ENCODE assay signal across 23 cellular contexts in the genomic region with DNA sequence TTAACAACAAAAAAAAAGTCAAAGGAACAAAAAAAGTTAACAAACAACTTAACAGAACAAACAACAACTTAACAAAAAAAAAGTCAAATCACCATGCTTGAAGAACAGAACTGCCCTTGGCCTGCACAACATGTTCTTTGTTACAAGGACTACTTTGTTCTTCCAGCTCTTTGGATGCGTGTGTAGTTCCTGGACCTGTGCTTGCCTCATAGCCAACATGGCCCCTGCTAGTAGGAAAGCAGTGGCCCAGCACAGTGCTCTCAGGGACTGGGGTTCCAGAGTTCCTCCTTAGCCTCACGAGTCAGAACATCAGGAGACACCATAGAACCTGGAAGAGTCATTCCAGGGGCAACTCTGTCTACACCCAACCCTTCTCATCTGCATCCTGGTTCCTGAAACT. TPM values are rescaled to one million over a fixed set of nuclear protein-coding genes. Genes with fewer than 3 reads are reported as not detected.
DNase-seq lines count a peak whose midpoint lies in the region; ATAC-seq, FAIRE-seq and TF ChIP-seq lines count a peak whose summit lies in the region.
"Had no signal": no experiment of that assay in that cellular context is flagged by ENCODE, and none has a peak within 500 bp of the region (broad histone marks: within the 10 kb centered on the region; RNA-seq: fewer than 3 reads in every experiment).

No MANE protein-coding gene starts in this region.

- ATAC-seq in HepG2 (peak; percentile 74), right lobe of liver (no peak), body of pancreas (no peak)
- ATAC-seq: A549; CD8-positive, alpha-beta T cell had no signal

- H4K20me1 ChIP-seq in HepG2 (ENCODE audit: insufficient read depth, low read length) (no peaks in the 10 kb centered on the region), OCI-LY7 (ENCODE audit: insufficient read depth, low read length) (no peaks in the 10 kb centered on the region), smooth muscle cell (ENCODE audit: low read depth) (no peaks in the 10 kb centered on the region)

- in situ Hi-C loops in HepG2 (cut with HindIII; ENCODE audit: extremely low pct_ligation_motif_present, low pct_unique_long_range_greater_than_20kb) = loop anchor here (25.0 kb wide), 1 partner anchor 542 kb away; no protein-coding TSS in a partner anchor

- no peak for TF ChIP-seq RAD21 in HepG2 (CRISPR knock-in tag; IDR thresholded peaks at IDR 0.05)

- no peaks in the 10 kb centered on the region for H3K27me3 ChIP-seq in HepG2 (ENCODE audit: control insufficient read depth in 1 of 2, insufficient read depth in 2 of 2, low read length in 2 of 2)
- no peaks in the 10 kb centered on the region for H3K27me3 ChIP-seq in right lobe of liver
- H3K27me3 ChIP-seq in body of pancreas = no peaks in the 10 kb centered on the region
- H3K27me3 ChIP-seq in MG63 = no peaks in the 10 kb centered on the region
- H3K27me3 ChIP-seq in smooth muscle cell (ENCODE audit: low read depth) = no peaks in the 10 kb centered on the region

- H3K79me2 ChIP-seq in HepG2 (ENCODE audit: insufficient read depth, low read length) (no peaks in the 10 kb centered on the region), OCI-LY7 (ENCODE audit: insufficient read depth, low read depth, low read length) (no peaks in the 10 kb centered on the region), smooth muscle cell (ENCODE audit: low read depth) (no peaks in the 10 kb centered on the region)

- 0% methylated on average over 1 of the region's 2 CpGs for WGBS in HepG2 (ENCODE audit: low lambda C conversion rate)
- WGBS in right lobe of liver (ENCODE audit: insufficient coverage, low coverage, low lambda C conversion rate, missing lambda C conversion rate) = 100% methylated on average over 2 of the region's 2 CpGs
- 72 to 83% methylated on average over 2 of the region's 2 CpGs for WGBS in body of pancreas, 2 donors
- WGBS in smooth muscle cell (ENCODE audit: low lambda C conversion rate) = 98% methylated on average over 2 of the region's 2 CpGs

- TF ChIP-seq CTCF in HepG2 (CRISPR knock-in tag; IDR thresholded peaks at IDR 0.05) (no peak), right lobe of liver (IDR thresholded peaks at IDR 0.05) (no peak), OCI-LY7 (conservative IDR thresholded peaks at IDR 0.05; ENCODE audit: low read length) (no peak), CD14-positive monocyte (IDR thresholded peaks at IDR 0.05) (no peak), body of pancreas (IDR thresholded peaks at IDR 0.05) (no peak), smooth muscle cell (IDR thresholded peaks at IDR 0.05; ENCODE audit: borderline replicate concordance, insufficient read depth, poor library complexity, severe bottlenecking) (no peak)

- DNase-seq in HepG2 (ENCODE audit: low spot score) (peak; percentile 7), right lobe of liver (no peak), OCI-LY7 (ENCODE audit: low spot score) (no peak), foreskin melanocyte (peak; percentile 44), CD14-positive monocyte (ENCODE audit: low spot score) (no peak), body of pancreas (no peak), MG63 (no peak), smooth muscle cell (lab: John Stamatoyannopoulos, UW; ENCODE audit: unreplicated experiment) (no peak)
- DNase-seq: CD8-positive, alpha-beta T cell; H9; NCI-H1105 treated with DMSO at 0.1 percent for 48 hours; NCI-H1694; NCI-H510A; NCI-H748 treated with DMSO at 0.1 percent for 48 hours; NK-92 treated with Interleukin-12 subunit alpha and Interleukin-12 subunit beta, amount 100 ng/mL, for 24 hours; SHP77 had no signal

- BruUV-seq in HepG2 (replicated peaks; lab: Mats Ljungman, UMichigan) (no TSS peak), OCI-LY7 (replicated peaks; lab: Mats Ljungman, UMichigan) (no TSS peak)

- H3K36me3 ChIP-seq in HepG2 (replicated peaks in 1 of 2; ENCODE audit: control insufficient read depth in 1 of 2, insufficient read depth in 2 of 2, low read length in 2 of 2) (no peaks in the 10 kb centered on the region), right lobe of liver (no peaks in the 10 kb centered on the region), OCI-LY7 (ENCODE audit: insufficient read depth, low read length) (no peaks in the 10 kb centered on the region), body of pancreas (replicated peaks in 1 of 2; ENCODE audit: insufficient read depth in 1 of 2, low read depth in 2 of 2) (no peaks in the 10 kb centered on the region), MG63 (no peaks in the 10 kb centered on the region), smooth muscle cell (ENCODE audit: low read depth) (no peaks in the 10 kb centered on the region)

- POLR2A ChIA-PET in HepG2 (lab: Yijun Ruan, JAX) = no interaction called here
- POLR2A ChIA-PET in OCI-LY7 (lab: Charles Lee) = interaction anchor here (0.6 to 0.8 kb wide), 3 partner anchors 17 to 542 kb away, joined by 3 to 4 read pairs (median 4); no protein-coding TSS in a partner anchor

- no peaks in the 10 kb centered on the region for H3K9me2 ChIP-seq in OCI-LY7 (ENCODE audit: insufficient read depth, low read length)

- no peaks in the 10 kb centered on the region for H3K9me3 ChIP-seq in HepG2 (ENCODE audit: low read length)
- H3K9me3 ChIP-seq in right lobe of liver = no peaks in the 10 kb centered on the region
- no peaks in the 10 kb centered on the region; the same call in 1 of the 2 replicates for H3K9me3 ChIP-seq in OCI-LY7 (ENCODE audit: low read length)
- no peaks in the 10 kb centered on the region for H3K9me3 ChIP-seq in body of pancreas
- H3K9me3 ChIP-seq in MG63 = no peaks in the 10 kb centered on the region
- H3K9me3 ChIP-seq in smooth muscle cell (replicated peaks; ENCODE audit: low read depth) = no peaks in the 10 kb centered on the region
- H3K9me3 ChIP-seq: A549 had no signal

- no peak overlapping the region for H3K4me3 Mint-ChIP-seq in CD14-positive monocyte
- H3K4me3 Mint-ChIP-seq: CD8-positive, alpha-beta T cell; H9 had no signal

- H3K4me2 ChIP-seq in HepG2 (ENCODE audit: low read depth, low read length) = no peak overlapping the region
- H3K4me2 ChIP-seq in OCI-LY7 (ENCODE audit: low read length) = no peak overlapping the region
- H3K4me2 ChIP-seq in smooth muscle cell = no peak overlapping the region
- H3K4me2 ChIP-seq: A549 had no signal

- intact Hi-C loops in HepG2 (cut with micrococcal nuclease; ENCODE audit: unreplicated experiment) (no loop called here), right lobe of liver (cut with DNase I) (no loop called here), OCI-LY7 (cut with micrococcal nuclease; ENCODE audit: unreplicated experiment) (no loop called here), CD14-positive monocyte (cut with micrococcal nuclease) (no loop called here), body of pancreas (cut with DNase I) (no loop called here)

- H3K4me3 ChIP-seq in HepG2 (replicated peaks in 1 of 3; ENCODE audit: insufficient read depth in 1 of 3, low read depth in 2 of 3, low read length in 3 of 3) (no peak overlapping the region), right lobe of liver (no peak overlapping the region), OCI-LY7 (ENCODE audit: low read depth, low read length, poor library complexity, severe bottlenecking) (no peak overlapping the region), body of pancreas (no peak overlapping the region), MG63 (no peak overlapping the region), smooth muscle cell (no peak overlapping the region)
- H3K4me3 ChIP-seq: A549 had no signal

- FAIRE-seq in HepG2 (lab: Jason Lieb, UNC) = no peak
- FAIRE-seq: A549, D721Med, GM12892, GM18507, HTR-8/SVneo had no signal

- no peaks in the 10 kb centered on the region for H3K27me3 Mint-ChIP-seq in CD14-positive monocyte (ENCODE audit: low read depth in 3 of 3)

- TF ChIP-seq EP300 in HepG2 (IDR thresholded peaks at IDR 0.05; ENCODE audit: low read depth in 2 of 2, low read length in 2 of 2) (no peak), HepG2 (CRISPR knock-in tag; IDR thresholded peaks at IDR 0.05; ENCODE audit: borderline replicate concordance) (no peak)

- H3K4me1 Mint-ChIP-seq in CD14-positive monocyte = no peaks in the 10 kb centered on the region

- H2AFZ ChIP-seq in HepG2 (ENCODE audit: low read length) (no peak overlapping the region), OCI-LY7 (ENCODE audit: low read length) (peak overlapping the region; percentile 12; the same call in 1 of the 2 replicates), smooth muscle cell (ENCODE audit: low read depth) (no peak overlapping the region)

- H3K27ac ChIP-seq in HepG2 (ENCODE audit: extremely low read length, insufficient read depth, low read length) (no peak overlapping the region), right lobe of liver (no peak overlapping the region), OCI-LY7 (ENCODE audit: low read depth, low read length, poor library complexity, severe bottlenecking) (no peak overlapping the region), body of pancreas (no peak overlapping the region), smooth muscle cell (ENCODE audit: low read depth) (no peak overlapping the region)
- H3K27ac ChIP-seq: A549 had no signal

- H3K9me3 Mint-ChIP-seq in CD14-positive monocyte = peaks cover 0 to 7% (median 2%) of the 10 kb centered on the region in 7 donors
- H3K9me3 Mint-ChIP-seq: CD8-positive, alpha-beta T cell; H9 had no signal

- H3K9ac ChIP-seq in HepG2 (ENCODE audit: insufficient read depth, low read depth, low read length) (no peak overlapping the region), smooth muscle cell (ENCODE audit: low read depth) (no peak overlapping the region)

- no peaks in the 10 kb centered on the region for H3F3A ChIP-seq in smooth muscle cell (ENCODE audit: low read depth)

- H3K36me3 Mint-ChIP-seq in CD14-positive monocyte = no peaks in the 10 kb centered on the region
- H3K36me3 Mint-ChIP-seq: CD8-positive, alpha-beta T cell had no signal

- TF ChIP-seq POLR2A in HepG2 (IDR thresholded peaks at IDR 0.05; ENCODE audit: insufficient read depth in 1 of 2, low read depth in 2 of 2, low read length in 2 of 2) = no peak
- TF ChIP-seq POLR2A in right lobe of liver (IDR thresholded peaks at IDR 0.05) = no peak
- TF ChIP-seq POLR2A in body of pancreas (IDR thresholded peaks at IDR 0.05) = no peak

- peaks cover 21% of the 10 kb centered on the region for H3K4me1 ChIP-seq in HepG2 (ENCODE audit: insufficient read depth, low read length)
- H3K4me1 ChIP-seq in right lobe of liver = peaks cover 0 to 13% (median 0%) of the 10 kb centered on the region in 4 donors
- H3K4me1 ChIP-seq in OCI-LY7 (ENCODE audit: insufficient read depth, low read length, poor library complexity, severe bottlenecking) = peaks cover 4% of the 10 kb centered on the region
- no peaks in the 10 kb centered on the region for H3K4me1 ChIP-seq in body of pancreas
- no peaks in the 10 kb centered on the region for H3K4me1 ChIP-seq in smooth muscle cell (ENCODE audit: low read depth)

- no peak overlapping the region for H3K27ac Mint-ChIP-seq in CD14-positive monocyte
- H3K27ac Mint-ChIP-seq: CD8-positive, alpha-beta T cell; H9 had no signal

- CTCF ChIA-PET in HepG2 (lab: Yijun Ruan, JAX; ENCODE audit: low intra/inter-chr PET ratio, low total read pairs) = no interaction called here
- CTCF ChIA-PET in OCI-LY7 (lab: Charles Lee; ENCODE audit: unreplicated experiment) = no interaction called here

RNA-seq across cellular contexts. Expression of a gene that starts 10.9 kb away (rescaled TPM):
- total RNA-seq in HepG2 (2016; rRNA removed; fragmentation: Illumina TruSeq; extraction: Trizol) (not detected in 2 replicates), right lobe of liver (1 to 10 TPM in 1 of 6 experiments, under 1 TPM in 1, not detected in 4; 0.31 to 1.2 TPM), OCI-LY7 (2022) (not detected in 2 replicates), body of pancreas (not detected), smooth muscle cell (not detected in 2 replicates)
- not detected in 2 replicates for total RNA-seq in HepG2 (2016; cell fraction: cytosol; rRNA removed; fragmentation: Illumina TruSeq; extraction: Trizol; ENCODE audit: low read depth)
- total RNA-seq in HepG2 (2016; cell fraction: insoluble cytoplasmic fraction; rRNA removed; fragmentation: Illumina TruSeq; extraction: Trizol) = not detected in 2 replicates
- total RNA-seq in HepG2 (2016; cell fraction: membrane; rRNA removed; fragmentation: Illumina TruSeq; extraction: Trizol) = not detected in 2 replicates
- not detected in 2 replicates for total RNA-seq in HepG2 (2016; cell fraction: nucleus; rRNA removed; fragmentation: Illumina TruSeq; extraction: Trizol)
- polyA plus RNA-seq in HepG2 (2011; rRNA removed) (not detected in 2 replicates), CD14-positive monocyte (not detected), smooth muscle cell (not detected in 2 replicates)
- not detected in 2 replicates for polyA plus RNA-seq in HepG2 (2011; cell fraction: cytosol; rRNA removed)
- not detected in 2 replicates for polyA plus RNA-seq in HepG2 (2011; cell fraction: nucleus; rRNA removed)
- not detected in 2 replicates for polyA plus RNA-seq in HepG2 (2012)
- polyA plus RNA-seq in HepG2 (2016; cell fraction: cytosol; fragmentation: Illumina TruSeq; extraction: Trizol; ENCODE audit: low read depth) = not detected in 2 replicates
- not detected in 2 replicates for polyA plus RNA-seq in HepG2 (2016; cell fraction: insoluble cytoplasmic fraction; fragmentation: Illumina TruSeq; extraction: Trizol; ENCODE audit: low read depth)
- polyA plus RNA-seq in HepG2 (2016; cell fraction: membrane; fragmentation: Illumina TruSeq; extraction: Trizol; ENCODE audit: low read depth) = not detected in 2 replicates
- not detected in 2 replicates for polyA plus RNA-seq in HepG2 (2016; cell fraction: nucleus; fragmentation: Illumina TruSeq; extraction: Trizol; ENCODE audit: insufficient read depth, low read depth)
- polyA minus RNA-seq in HepG2 (2011; rRNA and poly(A)+ RNA removed; ENCODE audit: low replicate concordance) = not detected in 2 replicates
- polyA minus RNA-seq in HepG2 (2011; cell fraction: cytosol; rRNA and poly(A)+ RNA removed) = not detected in 2 replicates
- not detected in 2 replicates for polyA minus RNA-seq in HepG2 (2011; cell fraction: nucleus; rRNA and poly(A)+ RNA removed)
- not detected in 2 replicates for total RNA-seq in OCI-LY7 (2014; rRNA removed; shearing (Covaris generic))
- total RNA-seq in MG63 (2014; rRNA removed; shearing (Covaris generic); ENCODE audit: low replicate concordance) = not detected in 2 replicates
- total RNA-seq: CD8-positive, alpha-beta T cell; H9; RPMI7951 had no signal
- polyA plus RNA-seq: A549, BJ had no signal

Comparison
In these comparisons a context has a peak if more than half of its experiments do, and no peak if none do; other contexts are left out.
1. DNase-seq: peak in HepG2 (single experiment) and foreskin melanocyte (single experiment); none in right lobe of liver (0 of 3), OCI-LY7 (single experiment), CD14-positive monocyte (single experiment), body of pancreas (0 of 4), MG63 (single experiment) and smooth muscle cell (single experiment).